In the genomic region with DNA sequence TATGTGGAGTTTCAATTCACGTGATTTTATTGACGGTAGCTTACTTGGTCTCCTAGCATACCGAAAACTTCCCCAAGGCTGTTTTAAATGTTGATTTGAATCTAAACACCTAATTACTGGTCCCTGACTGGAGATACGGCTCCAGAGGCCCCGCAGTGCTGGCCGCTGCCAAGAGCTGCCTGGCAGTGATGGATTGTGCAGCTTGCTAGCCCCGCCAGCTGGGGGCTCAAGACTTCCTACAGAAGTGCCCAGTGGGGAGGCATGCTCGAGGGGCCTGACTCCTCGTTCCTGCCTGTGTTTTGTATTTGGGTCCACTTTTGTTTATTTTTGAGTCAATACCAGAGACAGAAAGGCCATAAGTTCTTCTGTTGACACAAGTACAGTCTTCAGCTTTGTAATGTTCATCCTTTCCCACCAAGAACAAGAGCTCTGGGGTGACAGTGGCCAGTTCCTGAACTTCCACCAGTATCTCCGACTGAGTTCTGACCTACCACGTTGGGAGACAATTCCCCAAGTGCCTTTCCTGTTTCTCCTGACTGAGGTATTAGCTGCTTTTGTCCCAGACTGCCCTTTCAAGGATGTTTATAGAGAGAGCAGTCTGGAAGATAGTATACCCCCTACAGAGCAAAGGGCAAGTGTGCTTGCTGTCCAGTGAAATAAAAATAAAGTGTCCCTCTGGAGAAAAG, we compare ENCODE assay signal across 3 cellular contexts.
A peak's percentile ranks its signal among the peaks of the same experiment; 100 is the strongest.
TF ChIP-seq lines count a peak whose summit lies in the region.

No MANE protein-coding gene starts in this region.

TF ChIP-seq in SK-N-SH, 30 proteins besides CTCF, POLR2A, EP300 and RAD21 (continued from another document):
- TF ChIP-seq MEF2A (IDR thresholded peaks at IDR 0.05; ENCODE audit: borderline replicate concordance, low read depth) (no peak), GATA2 (CRISPR knock-in tag; IDR thresholded peaks at IDR 0.05) (no peak), ELF1 (IDR thresholded peaks at IDR 0.05) (no peak), RCOR1 (IDR thresholded peaks at IDR 0.05; ENCODE audit: low read length) (no peak), FOXJ3 (CRISPR knock-in tag; IDR thresholded peaks at IDR 0.05) (no peak), GABPA (IDR thresholded peaks at IDR 0.05; ENCODE audit: low read depth) (no peak), USF1 (IDR thresholded peaks at IDR 0.05; ENCODE audit: borderline replicate concordance, low read depth) (no peak), RXRA (IDR thresholded peaks at IDR 0.05; ENCODE audit: borderline replicate concordance, low read depth) (no peak), SIN3A (IDR thresholded peaks at IDR 0.05; ENCODE audit: borderline replicate concordance, low read depth, low read length) (no peak), TEAD4 (IDR thresholded peaks at IDR 0.05; ENCODE audit: borderline replicate concordance, insufficient read depth) (no peak), EZH2phosphoT487 (IDR thresholded peaks at IDR 0.05; ENCODE audit: borderline replicate concordance, low read depth) (no peak), CHD2 (IDR thresholded peaks at IDR 0.05; ENCODE audit: low read length, partially characterized antibody) (no peak), TCF12 (IDR thresholded peaks at IDR 0.05) (no peak), RFX5 (IDR thresholded peaks at IDR 0.05; ENCODE audit: low read length) (no peak), IRF3 (IDR thresholded peaks at IDR 0.05; ENCODE audit: low read depth, low read length) (no peak), POLR2AphosphoS5 (IDR thresholded peaks at IDR 0.05; ENCODE audit: low read depth, low read length) (no peak)
- TF ChIP-seq, protein P1, sequence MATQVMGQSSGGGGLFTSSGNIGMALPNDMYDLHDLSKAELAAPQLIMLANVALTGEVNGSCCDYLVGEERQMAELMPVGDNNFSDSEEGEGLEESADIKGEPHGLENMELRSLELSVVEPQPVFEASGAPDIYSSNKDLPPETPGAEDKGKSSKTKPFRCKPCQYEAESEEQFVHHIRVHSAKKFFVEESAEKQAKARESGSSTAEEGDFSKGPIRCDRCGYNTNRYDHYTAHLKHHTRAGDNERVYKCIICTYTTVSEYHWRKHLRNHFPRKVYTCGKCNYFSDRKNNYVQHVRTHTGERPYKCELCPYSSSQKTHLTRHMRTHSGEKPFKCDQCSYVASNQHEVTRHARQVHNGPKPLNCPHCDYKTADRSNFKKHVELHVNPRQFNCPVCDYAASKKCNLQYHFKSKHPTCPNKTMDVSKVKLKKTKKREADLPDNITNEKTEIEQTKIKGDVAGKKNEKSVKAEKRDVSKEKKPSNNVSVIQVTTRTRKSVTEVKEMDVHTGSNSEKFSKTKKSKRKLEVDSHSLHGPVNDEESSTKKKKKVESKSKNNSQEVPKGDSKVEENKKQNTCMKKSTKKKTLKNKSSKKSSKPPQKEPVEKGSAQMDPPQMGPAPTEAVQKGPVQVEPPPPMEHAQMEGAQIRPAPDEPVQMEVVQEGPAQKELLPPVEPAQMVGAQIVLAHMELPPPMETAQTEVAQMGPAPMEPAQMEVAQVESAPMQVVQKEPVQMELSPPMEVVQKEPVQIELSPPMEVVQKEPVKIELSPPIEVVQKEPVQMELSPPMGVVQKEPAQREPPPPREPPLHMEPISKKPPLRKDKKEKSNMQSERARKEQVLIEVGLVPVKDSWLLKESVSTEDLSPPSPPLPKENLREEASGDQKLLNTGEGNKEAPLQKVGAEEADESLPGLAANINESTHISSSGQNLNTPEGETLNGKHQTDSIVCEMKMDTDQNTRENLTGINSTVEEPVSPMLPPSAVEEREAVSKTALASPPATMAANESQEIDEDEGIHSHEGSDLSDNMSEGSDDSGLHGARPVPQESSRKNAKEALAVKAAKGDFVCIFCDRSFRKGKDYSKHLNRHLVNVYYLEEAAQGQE (IDR thresholded peaks at IDR 0.05; ENCODE audit: low read depth, low read length) = no peak
TF ChIP-seq in SK-N-SH: peak in this region for 0.

TF ChIP-seq in SK-N-SH treated with all-trans-retinoic acid at 6 μM for 48 hours, 23 proteins besides CTCF, POLR2A, EP300 and RAD21 (continued from another document and continues in another):
- TF ChIP-seq, protein P2, sequence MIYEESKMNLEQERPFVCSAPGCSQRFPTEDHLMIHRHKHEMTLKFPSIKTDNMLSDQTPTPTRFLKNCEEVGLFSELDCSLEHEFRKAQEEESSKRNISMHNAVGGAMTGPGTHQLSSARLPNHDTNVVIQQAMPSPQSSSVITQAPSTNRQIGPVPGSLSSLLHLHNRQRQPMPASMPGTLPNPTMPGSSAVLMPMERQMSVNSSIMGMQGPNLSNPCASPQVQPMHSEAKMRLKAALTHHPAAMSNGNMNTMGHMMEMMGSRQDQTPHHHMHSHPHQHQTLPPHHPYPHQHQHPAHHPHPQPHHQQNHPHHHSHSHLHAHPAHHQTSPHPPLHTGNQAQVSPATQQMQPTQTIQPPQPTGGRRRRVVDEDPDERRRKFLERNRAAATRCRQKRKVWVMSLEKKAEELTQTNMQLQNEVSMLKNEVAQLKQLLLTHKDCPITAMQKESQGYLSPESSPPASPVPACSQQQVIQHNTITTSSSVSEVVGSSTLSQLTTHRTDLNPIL (CRISPR knock-in tag; IDR thresholded peaks at IDR 0.05; ENCODE audit: low read depth) = no peak
- TF ChIP-seq, protein P3, sequence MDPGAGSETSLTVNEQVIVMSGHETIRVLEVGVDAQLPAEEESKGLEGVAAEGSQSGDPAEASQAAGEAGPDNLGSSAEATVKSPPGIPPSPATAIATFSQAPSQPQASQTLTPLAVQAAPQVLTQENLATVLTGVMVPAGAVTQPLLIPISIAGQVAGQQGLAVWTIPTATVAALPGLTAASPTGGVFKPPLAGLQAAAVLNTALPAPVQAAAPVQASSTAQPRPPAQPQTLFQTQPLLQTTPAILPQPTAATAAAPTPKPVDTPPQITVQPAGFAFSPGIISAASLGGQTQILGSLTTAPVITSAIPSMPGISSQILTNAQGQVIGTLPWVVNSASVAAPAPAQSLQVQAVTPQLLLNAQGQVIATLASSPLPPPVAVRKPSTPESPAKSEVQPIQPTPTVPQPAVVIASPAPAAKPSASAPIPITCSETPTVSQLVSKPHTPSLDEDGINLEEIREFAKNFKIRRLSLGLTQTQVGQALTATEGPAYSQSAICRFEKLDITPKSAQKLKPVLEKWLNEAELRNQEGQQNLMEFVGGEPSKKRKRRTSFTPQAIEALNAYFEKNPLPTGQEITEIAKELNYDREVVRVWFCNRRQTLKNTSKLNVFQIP (CRISPR knock-in tag; IDR thresholded peaks at IDR 0.05; ENCODE audit: borderline replicate concordance, low read depth) = no peak
- TF ChIP-seq ESRRG (CRISPR knock-in tag; IDR thresholded peaks at IDR 0.05) (no peak), ZNF565 (CRISPR knock-in tag; conservative IDR thresholded peaks at IDR 0.05; ENCODE audit: low read depth) (no peak), ARNTL (CRISPR knock-in tag; IDR thresholded peaks at IDR 0.05; ENCODE audit: borderline replicate concordance, low read depth) (no peak), ZFP30 (CRISPR knock-in tag; IDR thresholded peaks at IDR 0.05) (no peak), TSHZ2 (CRISPR knock-in tag; IDR thresholded peaks at IDR 0.05) (no peak), GLIS3 (CRISPR knock-in tag; IDR thresholded peaks at IDR 0.05) (no peak), TOX (CRISPR knock-in tag; IDR thresholded peaks at IDR 0.05; ENCODE audit: borderline replicate concordance) (no peak)
- TF ChIP-seq, protein P4, sequence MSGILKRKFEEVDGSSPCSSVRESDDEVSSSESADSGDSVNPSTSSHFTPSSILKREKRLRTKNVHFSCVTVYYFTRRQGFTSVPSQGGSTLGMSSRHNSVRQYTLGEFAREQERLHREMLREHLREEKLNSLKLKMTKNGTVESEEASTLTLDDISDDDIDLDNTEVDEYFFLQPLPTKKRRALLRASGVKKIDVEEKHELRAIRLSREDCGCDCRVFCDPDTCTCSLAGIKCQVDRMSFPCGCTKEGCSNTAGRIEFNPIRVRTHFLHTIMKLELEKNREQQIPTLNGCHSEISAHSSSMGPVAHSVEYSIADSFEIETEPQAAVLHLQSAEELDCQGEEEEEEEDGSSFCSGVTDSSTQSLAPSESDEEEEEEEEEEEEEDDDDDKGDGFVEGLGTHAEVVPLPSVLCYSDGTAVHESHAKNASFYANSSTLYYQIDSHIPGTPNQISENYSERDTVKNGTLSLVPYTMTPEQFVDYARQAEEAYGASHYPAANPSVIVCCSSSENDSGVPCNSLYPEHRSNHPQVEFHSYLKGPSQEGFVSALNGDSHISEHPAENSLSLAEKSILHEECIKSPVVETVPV (CRISPR knock-in tag; IDR thresholded peaks at IDR 0.05) = no peak

TF ChIP-seq in K562, 482 proteins besides CTCF, POLR2A, EP300 and RAD21:
- TF ChIP-seq ZNF592 (IDR thresholded peaks at IDR 0.05) (no peak), BCL6 (CRISPR knock-in tag; IDR thresholded peaks at IDR 0.05) (no peak), ZNF224 (CRISPR knock-in tag; IDR thresholded peaks at IDR 0.05) (no peak), PBX2 (CRISPR knock-in tag; IDR thresholded peaks at IDR 0.05; ENCODE audit: low read depth) (no peak), PBX2 (tag; conservative IDR thresholded peaks at IDR 0.05; ENCODE audit: low read depth) (peak; percentile 62), MEIS2 (IDR thresholded peaks at IDR 0.05; ENCODE audit: partially characterized antibody) (peak; percentile 3)
TF ChIP-seq in K562: peak in this region for 2.
